ENCODE assay signal across 13 cellular contexts in genomic region chr1:53575948-53576305, GRCh38.
"Had no signal": no experiment of that assay in that cellular context is flagged by ENCODE, and none has a peak within 500 bp of the region (broad histone marks: within the 10 kb centered on the region; RNA-seq: fewer than 3 reads in every experiment).

No MANE protein-coding gene starts in this region.

- H3K4me1 ChIP-seq: parathyroid adenoma had no signal

- H3K79me2 ChIP-seq: parathyroid adenoma had no signal

- H3K4me3 Mint-ChIP-seq: activated CD8-positive, alpha-beta T cell treated with anti-CD3 and anti-CD28 coated beads, Interleukin-2, amount 10 ng/mL, durations not matched to agents 7 days and 5 days; activated naive CD8-positive, alpha-beta T cell treated with anti-CD3 and anti-CD28 coated beads, Interleukin-2, amount 10 ng/mL, durations not matched to agents 7 days and 5 days had no signal

- H3K27me3 ChIP-seq: brain microvascular endothelial cell had no signal

- H3K27ac Mint-ChIP-seq: activated naive CD8-positive, alpha-beta T cell treated with anti-CD3 and anti-CD28 coated beads, Interleukin-2, amount 10 ng/mL, durations not matched to agents 7 days and 5 days had no signal

- ATAC-seq: activated CD8-positive, alpha-beta T cell treated with anti-CD3 and anti-CD28 coated beads, Interleukin-2, amount 10 ng/mL, durations not matched to agents 7 days and 5 days had no signal

- H3K9me3 Mint-ChIP-seq: activated naive CD8-positive, alpha-beta T cell treated with anti-CD3 and anti-CD28 coated beads, Interleukin-2, amount 10 ng/mL, durations not matched to agents 7 days and 5 days; immature natural killer cell had no signal

- DNase-seq: activated CD4-positive, alpha-beta T cell treated with anti-CD3 and anti-CD28 coated beads for 4 hours; activated CD8-positive, alpha-beta T cell treated with anti-CD3 and anti-CD28 coated beads, Interleukin-2, amount 10 ng/mL, durations not matched to agents 7 days and 5 days; activated naive CD4-positive, alpha-beta T cell; brain microvascular endothelial cell; cerebellar nuclear complex; effector CD8-positive, alpha-beta T cell; immature natural killer cell; mesendoderm; stimulated activated CD4-positive, alpha-beta T cell treated with anti-CD3 and anti-CD28 coated beads, Interleukin-4, amount 100 ng/mL, for 1 hour; stimulated activated naive CD4-positive, alpha-beta T cell treated with Interleukin-2 at 50 U/mL for 16 hours; trophoblast cell had no signal

- H3K27ac ChIP-seq: brain microvascular endothelial cell, parathyroid adenoma had no signal

- H2AFZ ChIP-seq: parathyroid adenoma had no signal

- H3K9ac ChIP-seq: parathyroid adenoma had no signal

- H3K36me3 Mint-ChIP-seq: activated naive CD8-positive, alpha-beta T cell treated with anti-CD3 and anti-CD28 coated beads, Interleukin-2, amount 10 ng/mL, durations not matched to agents 7 days and 5 days had no signal

- H3K36me3 ChIP-seq: brain microvascular endothelial cell had no signal
